In genomic region chr16:48740964-48741363, GRCh38 we compare ENCODE assay signal across 8 cellular contexts.
"Had no signal": no experiment of that assay in that cellular context is flagged by ENCODE, and none has a peak within 500 bp of the region (broad histone marks: within the 10 kb centered on the region; RNA-seq: fewer than 3 reads in every experiment).

No MANE protein-coding gene starts in this region.

- H3K9ac ChIP-seq: GM23248 had no signal

- DNase-seq: GM23248, GOT3, H7, H9, HCEC 1CT, HFFc6 had no signal

- H3K4me3 ChIP-seq: GM23248, GM23338, HAP-1 had no signal

- H3K9me3 ChIP-seq: HAP-1 had no signal

- H3K27ac ChIP-seq: GM23248 had no signal

- H2AFZ ChIP-seq: GM23248, GM23338 had no signal

- H3K4me2 ChIP-seq: GM23338 had no signal

- H3K4me1 ChIP-seq: HAP-1 had no signal

- H3K36me3 ChIP-seq: HAP-1 had no signal
